ENCODE assay signal across 1 cellular context in the genomic region with DNA sequence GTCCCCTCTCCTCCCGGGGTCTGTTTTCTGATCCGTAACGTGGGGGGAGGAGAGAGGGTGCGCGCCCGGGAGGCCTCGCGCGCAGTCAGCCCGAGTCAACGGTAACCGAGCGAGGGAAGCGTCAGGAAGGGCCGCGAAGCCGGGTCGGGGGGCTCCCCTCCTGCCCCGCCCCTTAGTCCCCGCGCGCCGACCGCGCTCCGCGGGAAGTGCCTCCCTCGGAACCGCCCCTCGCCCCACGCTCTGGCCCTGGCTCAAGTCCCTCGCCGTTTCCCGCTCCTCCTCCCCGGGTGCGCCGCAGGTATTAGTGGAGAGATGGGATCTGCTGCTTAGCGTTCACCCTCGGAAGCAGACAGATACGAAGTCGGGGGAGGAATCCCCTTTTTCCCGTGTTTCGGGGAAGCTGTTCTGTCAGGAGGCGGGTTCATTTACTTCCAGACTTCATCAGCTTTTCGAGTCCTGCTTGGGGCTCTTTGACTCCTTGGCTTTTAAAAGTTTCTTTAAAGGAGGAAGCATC.
TF ChIP-seq lines count a peak whose summit lies in the region.

No MANE protein-coding gene starts in this region.

TF ChIP-seq in HEK293, 187 proteins besides CTCF, POLR2A, EP300 and RAD21 (continued from another document):
- TF ChIP-seq ZNF221 (tag by site-specific recombination; IDR thresholded peaks at IDR 0.05; ENCODE audit: borderline replicate concordance) (no peak), ZNF521 (tag by site-specific recombination; IDR thresholded peaks at IDR 0.05) (no peak), SETDB1 (IDR thresholded peaks at IDR 0.05; ENCODE audit: insufficient read length, low read length) (no peak), ZIC2 (tag by site-specific recombination; IDR thresholded peaks at IDR 0.05) (peak; percentile 85), ZNF558 (tag by site-specific recombination; IDR thresholded peaks at IDR 0.05) (no peak), ZBTB7A (tag by site-specific recombination; IDR thresholded peaks at IDR 0.05; ENCODE audit: low read depth) (no peak), ZFHX2 (tag by site-specific recombination; conservative IDR thresholded peaks at IDR 0.05) (peak; percentile 61), ZNF560 (tag by site-specific recombination; IDR thresholded peaks at IDR 0.05; ENCODE audit: borderline replicate concordance) (no peak), KLF1 (tag by site-specific recombination; IDR thresholded peaks at IDR 0.05) (peak; percentile 45; the same call in 1 of the 2 replicates), ZNF266 (tag by site-specific recombination; IDR thresholded peaks at IDR 0.05; ENCODE audit: low read depth) (no peak), ZNF510 (tag by site-specific recombination; IDR thresholded peaks at IDR 0.05; ENCODE audit: insufficient replicate concordance) (no peak), KLF16 (tag by site-specific recombination; IDR thresholded peaks at IDR 0.05) (peak; percentile 89), ZBTB26 (tag by site-specific recombination; optimal IDR thresholded peaks at IDR 0.05) (peak; percentile 51), SP2 (tag by site-specific recombination; IDR thresholded peaks at IDR 0.05) (peak; percentile 76), ZBTB20 (tag by site-specific recombination; IDR thresholded peaks at IDR 0.05) (peak; percentile 9; the same call in 1 of the 2 replicates), PATZ1 (tag by site-specific recombination; IDR thresholded peaks at IDR 0.05) (peak; percentile 84; the same call in 1 of the 2 replicates), ZNF335 (tag by site-specific recombination; conservative IDR thresholded peaks at IDR 0.05) (0 out of 2 replicates have a peak, but pooled peaks have one; percentile 9), KLF9 (tag by site-specific recombination; IDR thresholded peaks at IDR 0.05; ENCODE audit: low read depth) (peak; percentile 88), EGR2 (tag by site-specific recombination; IDR thresholded peaks at IDR 0.05; ENCODE audit: low read depth) (peak; percentile 45; the same call in 1 of the 2 replicates), IKZF3 (tag by site-specific recombination; IDR thresholded peaks at IDR 0.05) (peak; percentile 29; the same call in 1 of the 2 replicates), ZNF394 (tag by site-specific recombination; IDR thresholded peaks at IDR 0.05; ENCODE audit: borderline replicate concordance) (no peak)
- TF ChIP-seq, protein P1, sequence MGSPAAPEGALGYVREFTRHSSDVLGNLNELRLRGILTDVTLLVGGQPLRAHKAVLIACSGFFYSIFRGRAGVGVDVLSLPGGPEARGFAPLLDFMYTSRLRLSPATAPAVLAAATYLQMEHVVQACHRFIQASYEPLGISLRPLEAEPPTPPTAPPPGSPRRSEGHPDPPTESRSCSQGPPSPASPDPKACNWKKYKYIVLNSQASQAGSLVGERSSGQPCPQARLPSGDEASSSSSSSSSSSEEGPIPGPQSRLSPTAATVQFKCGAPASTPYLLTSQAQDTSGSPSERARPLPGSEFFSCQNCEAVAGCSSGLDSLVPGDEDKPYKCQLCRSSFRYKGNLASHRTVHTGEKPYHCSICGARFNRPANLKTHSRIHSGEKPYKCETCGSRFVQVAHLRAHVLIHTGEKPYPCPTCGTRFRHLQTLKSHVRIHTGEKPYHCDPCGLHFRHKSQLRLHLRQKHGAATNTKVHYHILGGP (tag by site-specific recombination; IDR thresholded peaks at IDR 0.05): no peak
